ENCODE assay signal across 8 cellular contexts in the genomic region with DNA sequence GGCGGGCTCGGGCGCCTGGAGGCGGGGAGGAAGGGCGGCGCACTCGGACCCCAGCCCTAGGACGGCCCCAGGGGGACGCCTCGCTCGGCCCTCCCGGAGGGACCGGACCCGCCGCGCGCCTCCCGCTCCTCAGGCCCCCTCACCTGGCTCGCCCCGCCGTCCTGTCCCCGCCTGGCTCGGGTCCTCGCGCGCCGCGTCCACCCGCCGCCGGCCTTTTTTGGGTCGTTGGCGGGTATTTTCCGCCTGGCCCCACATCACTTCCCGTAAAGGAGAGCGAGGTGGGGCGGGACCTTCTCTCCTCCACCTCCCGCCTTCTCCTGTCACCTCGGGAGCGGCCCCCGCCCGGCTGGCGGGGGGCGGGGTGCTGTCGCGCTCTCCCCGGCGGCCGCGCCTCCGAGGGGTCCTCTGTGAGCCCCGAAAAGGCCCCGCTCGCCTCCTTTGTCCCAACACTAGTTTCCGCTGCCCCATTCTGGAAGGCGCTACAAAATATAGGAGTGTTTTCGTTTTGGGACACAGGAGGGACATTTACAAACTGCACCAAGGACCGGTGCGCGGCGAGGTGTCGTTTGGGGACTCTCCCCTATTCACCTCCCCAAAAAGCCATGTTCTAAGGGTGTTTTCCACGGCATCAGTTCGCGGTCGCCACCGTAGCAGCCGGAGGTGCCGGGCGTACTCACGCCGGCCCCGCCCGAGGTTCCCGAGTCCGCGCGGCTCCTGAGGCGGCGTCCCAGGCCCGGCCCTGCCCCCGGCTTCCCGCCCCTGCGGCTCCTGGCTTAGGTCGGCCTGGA. TPM values are rescaled to one million over a fixed set of nuclear protein-coding genes. Genes with fewer than 3 reads are reported as not detected.
DNase-seq lines count a peak whose midpoint lies in the region; ATAC-seq and TF ChIP-seq lines count a peak whose summit lies in the region.

A gene (minus strand): TSS at position 241 of the 788 bp plus-strand sequence. CDS start 54,879 bp downstream, outside the sequence.

- H3K9me3 ChIP-seq in BE2C (no peaks in the 10 kb centered on the region), fibroblast of lung (ENCODE audit: control insufficient read depth, insufficient read depth, low read depth, low read length) (no peaks in the 10 kb centered on the region), subcutaneous abdominal adipose tissue (ENCODE audit: control insufficient read depth in 5 of 5, low read length in 5 of 5) (no peaks in the 10 kb centered on the region)

- peaks cover 4% of the 10 kb centered on the region for H3K79me2 ChIP-seq in fibroblast of lung (ENCODE audit: control insufficient read depth, insufficient read depth, low read length)

- H3K27ac ChIP-seq in fibroblast of lung (ENCODE audit: insufficient read depth, low read length) = peak within 1 kb of the TSS; percentile 96
- peak within 1 kb of the TSS; percentile 80 for H3K27ac ChIP-seq in subcutaneous abdominal adipose tissue (ENCODE audit: low read depth, low read length)

- H3K4me1 ChIP-seq in BE2C (no peaks in the 10 kb centered on the region), fibroblast of lung (ENCODE audit: control insufficient read depth, extremely low read depth, insufficient read depth, low read length) (peaks cover 2% of the 10 kb centered on the region), subcutaneous abdominal adipose tissue (ENCODE audit: control insufficient read depth in 5 of 5, insufficient read depth in 5 of 5, low read length in 5 of 5) (peaks cover 2 to 13% (median 10%) of the 10 kb centered on the region in 5 donors)

- H3K36me3 ChIP-seq in BE2C (no peaks in the 10 kb centered on the region), fibroblast of lung (ENCODE audit: control insufficient read depth, insufficient read depth, low read length) (no peaks in the 10 kb centered on the region), subcutaneous abdominal adipose tissue (ENCODE audit: control insufficient read depth in 5 of 5, insufficient read depth in 5 of 5, low read length in 5 of 5) (no peaks in the 10 kb centered on the region)

- no peaks in the 10 kb centered on the region for H3K9me3 Mint-ChIP-seq in neural crest cell

- peak within 1 kb of the TSS; percentile 46 for H3K4me2 ChIP-seq in fibroblast of lung (ENCODE audit: extremely low read depth, insufficient read depth, low read length)

- peak within 1 kb of the TSS; percentile 93 for H3K4me3 Mint-ChIP-seq in neural crest cell

- H3K4me1 Mint-ChIP-seq in neural crest cell = peaks cover 11% of the 10 kb centered on the region

- H3K9ac ChIP-seq in fibroblast of lung (ENCODE audit: insufficient read depth, low read length) = peak within 1 kb of the TSS; percentile 95
- peak within 1 kb of the TSS; percentile 90 to 98 (median 94) for H3K9ac ChIP-seq in subcutaneous abdominal adipose tissue (ENCODE audit: low read length in 5 of 5)

- H3K27me3 ChIP-seq in BE2C = no peaks in the 10 kb centered on the region
- H3K27me3 ChIP-seq in fibroblast of lung (ENCODE audit: control insufficient read depth, insufficient read depth, low read length) = no peaks in the 10 kb centered on the region
- H3K27me3 ChIP-seq in subcutaneous abdominal adipose tissue (ENCODE audit: control insufficient read depth in 5 of 5, insufficient read depth in 4 of 5, low read length in 5 of 5) = no peaks in the 10 kb centered on the region

- H2AFZ ChIP-seq in fibroblast of lung (ENCODE audit: low read length) = peak within 1 kb of the TSS; percentile 83

- peak; percentile 77 for DNase-seq in BE2C
- DNase-seq in RKO (ENCODE audit: low spot score) = peak; percentile 77
- peak; percentile 56 for DNase-seq in activated T-helper 1 cell treated with Interleukin-2 at 50 U/mL for 16 hours (ENCODE audit: low read depth)
- DNase-seq in fibroblast of lung (ENCODE audit: low read depth in 2 of 2) = peak; percentile 48 to 72
- peak; percentile 61 for DNase-seq in neural crest cell (ENCODE audit: low read depth, low spot score)

- no peaks in the 10 kb centered on the region for H3K36me3 Mint-ChIP-seq in neural crest cell (ENCODE audit: low read depth)

- peak within 1 kb of the TSS; percentile 94 for H3K4me3 ChIP-seq in BE2C (ENCODE audit: low read depth, low read length)
- peak within 1 kb of the TSS; percentile 80 to 93 (median 87) for H3K4me3 ChIP-seq in fibroblast of lung (replicated peaks in 1 of 4; ENCODE audit: control extremely low read depth in 1 of 4, insufficient read depth in 1 of 4, low read depth in 3 of 4, low read length in 4 of 4)
- H3K4me3 ChIP-seq in subcutaneous abdominal adipose tissue (ENCODE audit: low read depth in 1 of 5, low read length in 5 of 5) = peak within 1 kb of the TSS; percentile 88 to 94 (median 89)

- H3K27ac Mint-ChIP-seq in neural crest cell (ENCODE audit: unreplicated experiment) = peak within 1 kb of the TSS; percentile 58

- peaks cover 7% of the 10 kb centered on the region for H3K27me3 Mint-ChIP-seq in neural crest cell (ENCODE audit: low read depth)

- peak; percentile 69 for ATAC-seq in GM19035 (IDR thresholded peaks at IDR 0.05; ENCODE audit: unreplicated experiment)
- peak; percentile 67 for ATAC-seq in HG03342 (IDR thresholded peaks at IDR 0.05; ENCODE audit: unreplicated experiment)

- H4K20me1 ChIP-seq in fibroblast of lung (ENCODE audit: control insufficient read depth, extremely low read depth, insufficient read depth, low read length) = no peaks in the 10 kb centered on the region

- TF ChIP-seq CTCF in BE2C (IDR thresholded peaks at IDR 0.05; ENCODE audit: low read depth, low read length) = no peak
- no peak for TF ChIP-seq CTCF in fibroblast of lung (conservative IDR thresholded peaks at IDR 0.05 in 1 of 2, IDR thresholded peaks at IDR 0.05 in 1 of 2; ENCODE audit: low read depth in 1 of 2, low read length in 2 of 2)
- no peak for TF ChIP-seq CTCF in neural crest cell (conservative IDR thresholded peaks at IDR 0.05)

RNA-seq across cellular contexts. Expression of the gene that starts here (rescaled TPM):
- 1.9 TPM for polyA plus RNA-seq in BE2C (2012; ENCODE audit: insufficient read depth, insufficient read length, low read depth)
- total RNA-seq in fibroblast of lung (10.3 and 14.4 TPM in 2 replicates), neural crest cell (5.9 and 6.5 TPM in 2 replicates)
- 34.9 and 47.4 TPM in 2 replicates for polyA plus RNA-seq in fibroblast of lung
- 21.1 and 26.2 TPM in 2 replicates for polyA plus RNA-seq in fibroblast of lung (2012)
- 5.1 and 5.7 TPM in 2 replicates for polyA minus RNA-seq in fibroblast of lung (ENCODE audit: low replicate concordance)

Comparison
In these comparisons a context has a peak if more than half of its experiments do, and no peak if none do; other contexts are left out.
1. Peak in every context shown above with its lines: DNase-seq, ATAC-seq, H3K4me3 ChIP-seq and H3K27ac ChIP-seq.